Comparison of ENCODE assay signal across 11 cellular contexts in genomic region chr5:95022967-95023695, GRCh38.
DNase-seq lines count a peak whose midpoint lies in the region; ATAC-seq and TF ChIP-seq lines count a peak whose summit lies in the region.
"Had no signal": no experiment of that assay in that cellular context is flagged by ENCODE, and none has a peak within 500 bp of the region (broad histone marks: within the 10 kb centered on the region; RNA-seq: fewer than 3 reads in every experiment).

No MANE protein-coding gene starts in this region.

- H4K20me1 ChIP-seq in MM.1S (ENCODE audit: insufficient read depth, low read length), result no peaks in the 10 kb centered on the region

- TF ChIP-seq POLR2A in lower leg skin (IDR thresholded peaks at IDR 0.05), result no peak

- TF ChIP-seq CTCF in MM.1S (IDR thresholded peaks at IDR 0.05; ENCODE audit: low read length), result no peak
- no peak for TF ChIP-seq CTCF in lower leg skin (IDR thresholded peaks at IDR 0.05)

- H3K27me3 Mint-ChIP-seq in immature natural killer cell (ENCODE audit: low read depth in 3 of 3), result peaks cover 2% of the 10 kb centered on the region in 3 donors

- H2BK15ac ChIP-seq in mesenchymal stem cell (ENCODE audit: low read depth, poor library complexity, severe bottlenecking), result no peak overlapping the region

- no peaks in the 10 kb centered on the region for H3K27me3 ChIP-seq in MM.1S (replicated peaks; ENCODE audit: insufficient read depth, low read length)
- H3K27me3 ChIP-seq in mesenchymal stem cell (ENCODE audit: control insufficient read depth in 1 of 2, insufficient read depth in 1 of 2, low read length in 2 of 2), result no peaks in the 10 kb centered on the region

- H2BK5ac ChIP-seq in mesenchymal stem cell (ENCODE audit: low read depth, low read length, poor library complexity, severe bottlenecking), result no peak overlapping the region

- ATAC-seq in GM19025 (IDR thresholded peaks at IDR 0.05; ENCODE audit: low read depth, unreplicated experiment), result peak; percentile 61
- peak; percentile 67 for ATAC-seq in HG02588 (IDR thresholded peaks at IDR 0.05; ENCODE audit: unreplicated experiment)

- no peak overlapping the region for H2AFZ ChIP-seq in MM.1S (ENCODE audit: low read length)
- no peak overlapping the region for H2AFZ ChIP-seq in mesenchymal stem cell (ENCODE audit: low read depth, low read length)

- no peak overlapping the region for H2BK120ac ChIP-seq in mesenchymal stem cell (ENCODE audit: low read depth, low read length)

- H3K27ac ChIP-seq in MM.1S (ENCODE audit: low read length) (no peak overlapping the region), mesenchymal stem cell (ENCODE audit: low read length, poor library complexity, severe bottlenecking) (peak overlapping the region; percentile 30)

- no peaks in the 10 kb centered on the region for H3K36me3 ChIP-seq in MM.1S (replicated peaks; ENCODE audit: insufficient read depth, low read length)
- no peaks in the 10 kb centered on the region for H3K36me3 ChIP-seq in mesenchymal stem cell (ENCODE audit: control insufficient read depth in 1 of 2, insufficient read depth in 2 of 2, low read depth in 1 of 2, low read length in 2 of 2)

- H3K18ac ChIP-seq in mesenchymal stem cell (ENCODE audit: low read depth in 1 of 2, low read length in 2 of 2), result peak overlapping the region in 1 of 2 experiments; percentile 2

- H3K14ac ChIP-seq in mesenchymal stem cell (ENCODE audit: low read length in 2 of 2), result no peak overlapping the region

- H3K4me3 Mint-ChIP-seq in immature natural killer cell, result no peak overlapping the region

- peaks cover 0 to 4% (median 0%) of the 10 kb centered on the region in 6 donors for H3K9me3 Mint-ChIP-seq in immature natural killer cell

- H3F3A ChIP-seq in MM.1S (ENCODE audit: insufficient read depth, low read length), result no peaks in the 10 kb centered on the region

- no peak overlapping the region for H4K8ac ChIP-seq in mesenchymal stem cell (ENCODE audit: low read length)

- peaks cover 21% of the 10 kb centered on the region for H3K4me1 ChIP-seq in MM.1S (ENCODE audit: low read length)
- H3K4me1 ChIP-seq in mesenchymal stem cell (ENCODE audit: control insufficient read depth, insufficient read depth, low read depth, low read length), result peaks cover 5% of the 10 kb centered on the region

- intact Hi-C loops in lower leg skin (cut with DNase I; ENCODE audit: low total_unique reads), result no loop called here

- in situ Hi-C loops in G401 (cut with HindIII; ENCODE audit: low sequenced_read_pairs), result no loop called here

- H3K79me1 ChIP-seq in mesenchymal stem cell (replicated peaks; ENCODE audit: low read length, poor library complexity, severe bottlenecking), result peaks cover 8% of the 10 kb centered on the region

- H3K9me2 ChIP-seq in MM.1S (replicated peaks; ENCODE audit: insufficient read depth, low read length), result no peaks in the 10 kb centered on the region

- no peak overlapping the region for H4K91ac ChIP-seq in mesenchymal stem cell (ENCODE audit: low read length)

- no peak overlapping the region for H3K9ac ChIP-seq in MM.1S (ENCODE audit: low read length)
- H3K9ac ChIP-seq in mesenchymal stem cell (ENCODE audit: low read length), result no peak overlapping the region

- peaks cover 13 to 17% of the 10 kb centered on the region in 2 donors for H3K4me1 Mint-ChIP-seq in immature natural killer cell

- no peak overlapping the region for H3K27ac Mint-ChIP-seq in immature natural killer cell

- H3K4me3 ChIP-seq in MM.1S (ENCODE audit: low read length), result no peak overlapping the region
- H3K4me3 ChIP-seq in mesenchymal stem cell (ENCODE audit: insufficient read depth in 1 of 2, low read depth in 1 of 2, low read length in 2 of 2), result no peak overlapping the region
- no peak overlapping the region for H3K4me3 ChIP-seq in lower leg skin (ENCODE audit: low read depth, poor library complexity, severe bottlenecking)
- H3K4me3 ChIP-seq: lung had no signal

- 85% methylated on average over 4 of the region's 5 CpGs for WGBS in mesenchymal stem cell
- WGBS in lower leg skin, 2 donors, result 70 to 77% methylated on average over 5 of the region's 5 CpGs

- H2BK12ac ChIP-seq in mesenchymal stem cell (ENCODE audit: low read length in 2 of 2), result no peak overlapping the region

- H2AK5ac ChIP-seq in mesenchymal stem cell (ENCODE audit: low read length, severe bottlenecking), result no peak overlapping the region

- H3K9me3 ChIP-seq in MM.1S (replicated peaks; ENCODE audit: insufficient read depth, low read length) (no peaks in the 10 kb centered on the region), mesenchymal stem cell (ENCODE audit: control insufficient read depth, low read length) (no peaks in the 10 kb centered on the region)

- H3K4ac ChIP-seq in mesenchymal stem cell (ENCODE audit: low read depth in 1 of 2, low read length in 2 of 2), result no peak overlapping the region

- DNase-seq in MM.1S (peak; percentile 57), mesenchymal stem cell (peak; percentile 27), lower leg skin (ENCODE audit: low spot score in 2 of 2) (no peak), immature natural killer cell (no peak), GM03348 (ENCODE audit: low spot score) (no peak), G401 (ENCODE audit: low spot score) (no peak)
- DNase-seq: activated CD4-positive, alpha-beta T cell treated with anti-CD3 and anti-CD28 coated beads for 4 hours; NCI-H1694 had no signal

- no peaks in the 10 kb centered on the region for H3K79me2 ChIP-seq in MM.1S (ENCODE audit: low read length)

- peaks cover 0 to 3% (median 0%) of the 10 kb centered on the region in 3 donors for H3K36me3 Mint-ChIP-seq in immature natural killer cell

- H3K4me2 ChIP-seq in MM.1S (ENCODE audit: low read depth, low read length), result no peak overlapping the region
- H3K4me2 ChIP-seq in mesenchymal stem cell (ENCODE audit: low read length, poor library complexity, severe bottlenecking), result no peak overlapping the region

- H3K23ac ChIP-seq in mesenchymal stem cell (ENCODE audit: low read length in 2 of 2), result no peak overlapping the region

Comparison
In these comparisons a context has a peak if more than half of its experiments do, and no peak if none do; other contexts are left out.
1. DNase-seq: peak in MM.1S (single experiment) and mesenchymal stem cell (single experiment); none in lower leg skin (0 of 2), immature natural killer cell (0 of 3), GM03348 (single experiment) and G401 (single experiment).